ENCODE assay signal across 8 cellular contexts in the genomic region with DNA sequence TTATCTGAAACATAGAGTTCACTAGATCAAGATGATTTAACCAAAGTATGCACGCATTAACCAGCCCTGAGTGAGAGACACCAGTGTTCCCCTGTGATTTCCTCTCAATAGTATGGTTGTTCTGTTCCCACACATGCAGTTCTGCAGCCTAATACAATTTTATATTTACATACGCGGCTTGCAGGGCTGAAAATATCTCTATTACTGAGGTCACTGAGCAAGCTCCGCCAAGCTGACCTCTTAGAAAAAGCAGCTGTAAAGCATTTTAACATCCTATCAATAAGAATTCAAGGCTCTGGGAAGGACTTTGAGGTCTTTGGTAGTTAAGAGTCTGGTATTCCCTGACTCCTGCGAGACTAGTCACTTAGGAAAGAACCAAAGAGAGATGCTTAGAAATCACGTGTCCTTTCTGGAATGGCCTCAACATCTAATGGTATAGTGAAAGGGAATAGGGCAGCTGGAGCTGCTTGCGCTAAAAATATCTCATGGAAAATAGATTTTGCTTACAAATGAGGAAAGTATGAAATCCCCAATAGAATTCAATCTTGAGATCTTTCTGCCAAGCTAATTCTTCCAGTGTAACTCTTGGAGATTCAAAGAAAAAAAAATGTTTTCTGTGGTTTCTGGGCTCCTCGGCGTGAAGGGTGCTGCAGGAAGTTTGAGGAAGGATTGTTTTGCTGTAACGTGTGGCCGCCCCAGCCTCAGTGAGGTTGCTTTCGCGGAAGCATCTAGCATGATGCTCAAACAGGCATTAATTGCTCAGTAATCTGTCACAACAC. TPM values are rescaled to one million over a fixed set of nuclear protein-coding genes. Genes with fewer than 3 reads are reported as not detected.
A peak's percentile ranks its signal among the peaks of the same experiment; 100 is the strongest.
DNase-seq lines count a peak whose midpoint lies in the region; ATAC-seq, FAIRE-seq and TF ChIP-seq lines count a peak whose summit lies in the region.

No MANE protein-coding gene starts in this region.

- peaks cover 62% of the 10 kb centered on the region for H3K4me1 Mint-ChIP-seq in dendritic cell treated with granulocyte-macrophage colony-stimulating factor and Interleukin-4, amounts not matched to agents 40 ng/mL and 50 ng/mL, for 4 days (ENCODE audit: low read depth)

- 44 to 52% methylated on average over 13 of the region's 13 CpGs for WGBS in pancreas, 2 donors

- no peaks in the 10 kb centered on the region for H3K27me3 Mint-ChIP-seq in dendritic cell treated with granulocyte-macrophage colony-stimulating factor and Interleukin-4, amounts not matched to agents 40 ng/mL and 50 ng/mL, for 4 days

- no peaks in the 10 kb centered on the region for H3K9me3 Mint-ChIP-seq in dendritic cell treated with granulocyte-macrophage colony-stimulating factor and Interleukin-4, amounts not matched to agents 40 ng/mL and 50 ng/mL, for 4 days

- peak; percentile 94 for ATAC-seq in DND-41 (ENCODE audit: insufficient read depth, low read depth)
- peak in 3 of 4 donors; percentile 38 to 70 (median 68) for ATAC-seq in pancreas
- ATAC-seq in GM18519 (IDR thresholded peaks at IDR 0.05; ENCODE audit: low FRiP score, unreplicated experiment): no peak

- H3K4me2 ChIP-seq in DND-41 (ENCODE audit: insufficient read depth, low read length): peak overlapping the region; percentile 38

- no peaks in the 10 kb centered on the region for H3K9me3 ChIP-seq in DND-41 (ENCODE audit: insufficient read depth, low read length, severe bottlenecking)
- H3K9me3 ChIP-seq in SJCRH30 (replicated peaks): no peaks in the 10 kb centered on the region
- H3K9me3 ChIP-seq in pancreas: no peaks in the 10 kb centered on the region

- H3K4me3 ChIP-seq in DND-41 (ENCODE audit: low read depth in 1 of 2, low read length in 2 of 2): no peak overlapping the region
- H3K4me3 ChIP-seq in HFF-Myc (replicated peaks; ENCODE audit: low read depth, low read length): peak overlapping the region; percentile 12
- peak overlapping the region; percentile 33 for H3K4me3 ChIP-seq in SJCRH30
- H3K4me3 ChIP-seq in pancreas: no peak overlapping the region

- H3K27me3 ChIP-seq in DND-41 (ENCODE audit: insufficient read depth, low read length, poor library complexity) (no peaks in the 10 kb centered on the region), SJCRH30 (no peaks in the 10 kb centered on the region), pancreas (peaks cover 0 to 5% (median 0%) of the 10 kb centered on the region in 4 donors)

- H3K27ac ChIP-seq in DND-41 (ENCODE audit: low read length) (peak overlapping the region; percentile 6; the same call in 1 of the 2 replicates), SJCRH30 (peak overlapping the region; percentile 8; the same call in 1 of the 2 replicates), pancreas (peak overlapping the region in 1 of 4 donors; percentile 41)

- H3K27ac Mint-ChIP-seq in dendritic cell treated with granulocyte-macrophage colony-stimulating factor and Interleukin-4, amounts not matched to agents 40 ng/mL and 50 ng/mL, for 4 days: peak overlapping the region; percentile 73

- peaks cover 8% of the 10 kb centered on the region for H4K20me1 ChIP-seq in DND-41 (ENCODE audit: insufficient read depth, low read length)

- intact Hi-C loops in dendritic cell treated with granulocyte-macrophage colony-stimulating factor and Interleukin-4, amounts not matched to agents 40 ng/mL and 50 ng/mL, for 4 days (cut with micrococcal nuclease): no loop called here
- intact Hi-C loops in pancreas (cut with DNase I): no loop called here

- in situ Hi-C loops in KBM-7 (cut with MboI; ENCODE audit: low pct_unique_long_range_greater_than_20kb, low sequenced_read_pairs): no loop called here

- peaks cover 13% of the 10 kb centered on the region for H3K79me2 ChIP-seq in DND-41 (ENCODE audit: insufficient read depth, low read length)

- FAIRE-seq in pancreas (lab: Jason Lieb, UNC) (no peak), D721Med (lab: Jason Lieb, UNC) (no peak)

- no peak overlapping the region for H2AFZ ChIP-seq in DND-41 (ENCODE audit: low read depth, low read length)

- DNase-seq in DND-41: peak; percentile 67
- peak; percentile 32 for DNase-seq in HFF-Myc (ENCODE audit: extremely low read depth, low read depth)
- DNase-seq in SJCRH30: peak in 1 of 2 experiments; percentile 20
- DNase-seq in pancreas: no peak
- no peak for DNase-seq in KBM-7
- no peak for DNase-seq in D721Med (ENCODE audit: insufficient read length, low spot score)

- peaks cover 67% of the 10 kb centered on the region for H3K36me3 Mint-ChIP-seq in dendritic cell treated with granulocyte-macrophage colony-stimulating factor and Interleukin-4, amounts not matched to agents 40 ng/mL and 50 ng/mL, for 4 days (ENCODE audit: low read depth)

- no peaks in the 10 kb centered on the region for H3K36me3 ChIP-seq in DND-41 (ENCODE audit: insufficient read depth, low read length)
- H3K36me3 ChIP-seq in SJCRH30: no peaks in the 10 kb centered on the region
- H3K36me3 ChIP-seq in pancreas: no peaks in the 10 kb centered on the region

- no peak overlapping the region for H3K4me3 Mint-ChIP-seq in dendritic cell treated with granulocyte-macrophage colony-stimulating factor and Interleukin-4, amounts not matched to agents 40 ng/mL and 50 ng/mL, for 4 days

- peaks cover 24% of the 10 kb centered on the region for H3K4me1 ChIP-seq in DND-41 (ENCODE audit: insufficient read depth, low read length)
- H3K4me1 ChIP-seq in SJCRH30: no peaks in the 10 kb centered on the region; the same call in 1 of the 2 replicates
- no peaks in the 10 kb centered on the region for H3K4me1 ChIP-seq in pancreas

- H3K9ac ChIP-seq in DND-41 (ENCODE audit: low read depth, low read length): no peak overlapping the region

- TF ChIP-seq CTCF in DND-41 (IDR thresholded peaks at IDR 0.05; ENCODE audit: borderline replicate concordance, extremely low read depth, low read length, poor library complexity, severe bottlenecking) (no peak), HFF-Myc (IDR thresholded peaks at IDR 0.05; ENCODE audit: low read depth, low read length, missing control alignments) (no peak), pancreas (IDR thresholded peaks at IDR 0.05) (no peak), D721Med (IDR thresholded peaks at IDR 0.05; ENCODE audit: insufficient read depth, missing control alignments) (no peak)

RNA-seq across cellular contexts. Expression of a gene that starts 59.2 kb away (rescaled TPM):
- 12.3 and 15.3 TPM in 2 replicates for total RNA-seq in SJCRH30 (2014; rRNA removed; shearing (Covaris generic))
- 10 to 100 TPM in 1 of 6 donors, 1 to 10 TPM in 5; 1.1 to 16.3 (median 3.6) TPM for total RNA-seq in pancreas
- 1 to 10 TPM in 1 of 2 donors, under 1 TPM in 1; 0.95 to 3.2 TPM for polyA plus RNA-seq in pancreas

Comparison
In these comparisons a context has a peak if more than half of its experiments do, and no peak if none do; other contexts are left out.
1. DNase-seq: peak in DND-41 (single experiment) and HFF-Myc (single experiment); none in pancreas (0 of 6), KBM-7 (single experiment) and D721Med (single experiment).
2. H3K4me3 ChIP-seq: peak in HFF-Myc (single experiment) and SJCRH30 (single experiment); none in DND-41 (0 of 2) and pancreas (0 of 4).